ENCODE assay signal across 16 cellular contexts in genomic region chr4:53576676-53577372, GRCh38. TPM values are rescaled to one million over a fixed set of nuclear protein-coding genes. Genes with fewer than 3 reads are reported as not detected.
DNase-seq lines count a peak whose midpoint lies in the region; ATAC-seq and TF ChIP-seq lines count a peak whose summit lies in the region.
"Had no signal": no experiment of that assay in that cellular context is flagged by ENCODE, and none has a peak within 500 bp of the region (broad histone marks: within the 10 kb centered on the region; RNA-seq: fewer than 3 reads in every experiment).

No MANE protein-coding gene starts in this region.

- H3K4me1 ChIP-seq in GM23248 (ENCODE audit: insufficient read depth) (peaks cover 12% of the 10 kb centered on the region), PC-9 (replicated peaks; ENCODE audit: insufficient read depth) (peaks cover 10% of the 10 kb centered on the region; the same call in 1 of the 2 replicates), skeletal muscle satellite cell (ENCODE audit: control insufficient read depth, insufficient read depth, low read length) (peaks cover 34% of the 10 kb centered on the region)

- H3K27ac ChIP-seq in GM23248 (no peak overlapping the region), PC-9 (no peak overlapping the region)
- H3K27ac ChIP-seq: left ventricle myocardium inferior had no signal

- 0 out of 2 replicates have a peak overlapping the region, but pooled peaks have one; percentile 1 for H3K4me3 ChIP-seq in GM23248
- H3K4me3 ChIP-seq in PC-9 = no peak overlapping the region
- no peak overlapping the region for H3K4me3 ChIP-seq in fibroblast of pulmonary artery (replicated peaks; ENCODE audit: low read depth, low read length)
- H3K4me3 ChIP-seq in skeletal muscle satellite cell (ENCODE audit: low read length) = no peak overlapping the region
- H3K4me3 ChIP-seq: left ventricle myocardium inferior had no signal

- peaks cover 7% of the 10 kb centered on the region; the same call in 1 of the 2 replicates for H3F3A ChIP-seq in GM23248 (ENCODE audit: insufficient read depth)
- no peaks in the 10 kb centered on the region for H3F3A ChIP-seq in PC-9 (ENCODE audit: insufficient read depth, low read depth)

- TF ChIP-seq CTCF in PC-9 (conservative IDR thresholded peaks at IDR 0.05) (no peak), fibroblast of pulmonary artery (IDR thresholded peaks at IDR 0.05; ENCODE audit: low read length, missing control alignments) (no peak)

- no peak for ATAC-seq in HG03196 (IDR thresholded peaks at IDR 0.05; ENCODE audit: unreplicated experiment)
- no peak for ATAC-seq in stimulated activated naive CD8-positive, alpha-beta T cell treated with anti-CD3 and anti-CD28 coated beads, Interleukin-15, Interleukin-2, amounts not matched to agents 100 U/mL and 50 U/mL, for 24 hours

- H3K36me3 ChIP-seq in GM23248 (ENCODE audit: low read depth) = no peaks in the 10 kb centered on the region
- no peaks in the 10 kb centered on the region for H3K36me3 ChIP-seq in PC-9 (ENCODE audit: low read depth)
- H3K36me3 ChIP-seq in skeletal muscle satellite cell (ENCODE audit: insufficient read depth, low read length) = no peaks in the 10 kb centered on the region
- H3K36me3 ChIP-seq: left ventricle myocardium inferior had no signal

- DNase-seq in GM23248 (peak; percentile 41), PC-9 (peak in 1 of 2 experiments; percentile 46), fibroblast of pulmonary artery (ENCODE audit: low read depth) (peak; percentile 55), midbrain (lab: John Stamatoyannopoulos, UW) (no peak), RKO (ENCODE audit: low spot score) (no peak)
- DNase-seq in stimulated activated naive CD8-positive, alpha-beta T cell treated with anti-CD3 and anti-CD28 coated beads, Interleukin-15, Interleukin-2, amounts not matched to agents 100 U/mL and 50 U/mL, for 24 hours = no peak
- DNase-seq: activated CD4-positive, CD25-positive, alpha-beta regulatory T cell treated with anti-CD3 and anti-CD28 coated beads, Interleukin-2, amount 50 U/mL, for 72 hours; activated T-cell treated with anti-CD3 and anti-CD28 coated beads, Interleukin-2, amount 50 U/mL, for 24 hours; COR-L47; effector CD8-positive, alpha-beta T cell; head of caudate nucleus; left ventricle myocardium inferior; NCI-H187 treated with DMSO at 0.1 percent for 48 hours; nephron progenitor cell had no signal

- 4 to 6% methylated on average over 2 of the region's 2 CpGs for WGBS in GM23248 (ENCODE audit: low coverage in 1 of 2, low lambda C conversion rate in 2 of 2, missing lambda C conversion rate in 2 of 2), 2 experiments

- in situ Hi-C loops in GM23248 (cut with MboI) = loop anchor here (25.0 kb wide), 1 partner anchor 660 kb away; the partner anchor contains the start of gene PDGFRA

- H3K79me2 ChIP-seq in GM23248 (ENCODE audit: insufficient read depth) = no peaks in the 10 kb centered on the region
- H3K79me2 ChIP-seq in PC-9 (ENCODE audit: low read depth) = no peaks in the 10 kb centered on the region

- POLR2A ChIA-PET in PC-9 (lab: Charles Lee; ENCODE audit: unreplicated experiment) = interaction anchor here (0.5 kb wide), 1 partner anchor 1829 kb away, joined by 4 read pairs; no protein-coding TSS in a partner anchor

- H3K9me2 ChIP-seq in GM23248 (ENCODE audit: insufficient read depth) (no peaks in the 10 kb centered on the region), PC-9 (ENCODE audit: insufficient read depth) (no peaks in the 10 kb centered on the region)

- H3K27me3 ChIP-seq in GM23248 (replicated peaks; ENCODE audit: insufficient read depth) = no peaks in the 10 kb centered on the region
- no peaks in the 10 kb centered on the region for H3K27me3 ChIP-seq in PC-9 (ENCODE audit: insufficient read depth, low read depth)
- no peaks in the 10 kb centered on the region for H3K27me3 ChIP-seq in skeletal muscle satellite cell (ENCODE audit: control insufficient read depth, insufficient read depth, low read length)

- peak overlapping the region; percentile 32 for H3K4me2 ChIP-seq in GM23248 (ENCODE audit: unreplicated experiment)
- peak overlapping the region; percentile 15; the same call in 1 of the 2 replicates for H3K4me2 ChIP-seq in PC-9
- peak overlapping the region; percentile 41 for H3K4me2 ChIP-seq in skeletal muscle satellite cell (ENCODE audit: low read length)

- intact Hi-C loops in PC-9 (cut with micrococcal nuclease; ENCODE audit: unreplicated experiment) = no loop called here

- BruUV-seq in PC-9 (replicated peaks; lab: Mats Ljungman, UMichigan) = no TSS peak

- no peaks in the 10 kb centered on the region for H4K20me1 ChIP-seq in GM23248 (ENCODE audit: insufficient read depth)
- H4K20me1 ChIP-seq in PC-9 (ENCODE audit: insufficient read depth) = no peaks in the 10 kb centered on the region

- H3K9ac ChIP-seq in GM23248 (no peak overlapping the region), skeletal muscle satellite cell (ENCODE audit: low read depth, low read length) (no peak overlapping the region)

- H2AFZ ChIP-seq in GM23248 (0 out of 2 replicates have a peak overlapping the region, but pooled peaks have one; percentile 22), PC-9 (no peak overlapping the region)

- CTCF ChIA-PET in PC-9 (lab: Charles Lee) = interaction anchor here (0.5 kb wide), 1 partner anchor 454 kb away, joined by 3 read pairs; no protein-coding TSS in a partner anchor

- H3K9me3 ChIP-seq in GM23248 (ENCODE audit: low read depth) (no peaks in the 10 kb centered on the region), PC-9 (ENCODE audit: insufficient read depth, low read depth) (no peaks in the 10 kb centered on the region), skeletal muscle satellite cell (replicated peaks; ENCODE audit: low read length) (no peaks in the 10 kb centered on the region)
- H3K9me3 ChIP-seq: left ventricle myocardium inferior had no signal

RNA-seq across cellular contexts. Expression of gene LNX1, which starts 14.5 kb away (rescaled TPM):
- 9.4 and 10.9 TPM in 2 replicates for total RNA-seq in GM23248 (2014; rRNA removed; shearing (Covaris generic))
- 6.3 and 6.7 TPM in 2 replicates for polyA plus RNA-seq in GM23248 (2016; fragmentation: Nextera tagmentation; extraction: Ambion mirVana)
- 3.3 and 3.4 TPM in 2 replicates for total RNA-seq in PC-9 (2021)
- total RNA-seq in skeletal muscle satellite cell (2012; rRNA removed) = 2.8 and 3.9 TPM in 2 replicates

Comparison
In these comparisons a context has a peak if more than half of its experiments do, and no peak if none do; other contexts are left out.
1. DNase-seq: peak in GM23248 (single experiment) and fibroblast of pulmonary artery (single experiment); none in stimulated activated naive CD8-positive, alpha-beta T cell treated with anti-CD3 and anti-CD28 coated beads, Interleukin-15, Interleukin-2, amounts not matched to agents 100 U/mL and 50 U/mL, for 24 hours (single experiment), midbrain (single experiment) and RKO (single experiment).
2. Peak in every context shown above with its lines, with median percentiles within 50 percentile points of each other: H3K4me2 ChIP-seq.